ENCODE assay signal across 20 cellular contexts in the genomic region with DNA sequence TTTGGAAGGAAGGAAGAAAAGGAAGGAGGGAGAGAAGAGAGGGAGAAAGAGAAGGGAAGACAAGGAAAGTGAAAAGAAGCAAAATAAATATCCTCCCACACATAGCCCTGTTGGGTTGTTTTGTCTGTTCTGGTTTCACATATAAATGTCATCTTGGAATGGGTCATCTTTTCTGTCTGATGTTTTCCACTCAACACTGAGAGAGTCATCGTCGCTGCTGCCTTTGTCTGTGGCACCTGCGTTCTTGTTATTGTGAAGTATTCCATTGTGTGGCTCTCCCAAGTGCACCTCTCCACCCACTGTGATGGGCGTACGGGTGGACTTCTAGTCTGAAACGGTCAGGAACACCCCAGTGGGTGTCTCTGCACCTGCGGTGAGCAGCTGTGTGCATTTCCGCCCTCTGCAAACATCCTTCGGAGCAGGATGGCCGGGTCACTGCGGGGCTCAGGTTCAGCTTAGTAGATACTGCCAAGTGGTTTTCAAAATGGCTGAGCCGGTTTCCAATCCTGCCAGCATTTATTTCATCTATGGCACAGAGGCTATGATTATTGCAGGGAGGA. TPM values are rescaled to one million over a fixed set of nuclear protein-coding genes. Genes with fewer than 3 reads are reported as not detected.
A peak's percentile ranks its signal among the peaks of the same experiment; 100 is the strongest.
DNase-seq lines count a peak whose midpoint lies in the region; ATAC-seq and TF ChIP-seq lines count a peak whose summit lies in the region.
"Had no signal": no experiment of that assay in that cellular context is flagged by ENCODE, and none has a peak within 500 bp of the region (broad histone marks: within the 10 kb centered on the region; RNA-seq: fewer than 3 reads in every experiment).

No MANE protein-coding gene starts in this region.

- H3K4me1 Mint-ChIP-seq in activated CD8-positive, alpha-beta T cell treated with anti-CD3 and anti-CD28 coated beads for 36 hours (ENCODE audit: low read depth): peaks cover 10% of the 10 kb centered on the region
- H3K4me1 Mint-ChIP-seq in activated CD8-positive, alpha-beta T cell treated with anti-CD3 and anti-CD28 coated beads, Interleukin-2, amount 10 ng/mL, durations not matched to agents 7 days and 5 days (ENCODE audit: low read depth): no peaks in the 10 kb centered on the region
- H3K4me1 Mint-ChIP-seq in stimulated activated naive CD8-positive, alpha-beta T cell treated with anti-CD3 and anti-CD28 coated beads, Interleukin-15, Interleukin-2, amounts not matched to agents 100 ng/mL and 50 ng/mL, for 24 hours (ENCODE audit: low read depth): peaks cover 14% of the 10 kb centered on the region
- H3K4me1 Mint-ChIP-seq: H9, nephron had no signal

- H3K79me2 ChIP-seq in PC-3 (ENCODE audit: low read length): no peaks in the 10 kb centered on the region

- H3K36me3 ChIP-seq in PC-3 (ENCODE audit: low read depth, low read length) (no peaks in the 10 kb centered on the region), vagina (no peaks in the 10 kb centered on the region)
- H3K36me3 ChIP-seq: gastroesophageal sphincter, prostate gland, SJSA1, thyroid gland had no signal

- H3K4me3 Mint-ChIP-seq in activated CD8-positive, alpha-beta T cell treated with anti-CD3 and anti-CD28 coated beads for 36 hours: no peak overlapping the region
- H3K4me3 Mint-ChIP-seq in activated CD8-positive, alpha-beta T cell treated with anti-CD3 and anti-CD28 coated beads, Interleukin-2, amount 10 ng/mL, durations not matched to agents 7 days and 5 days: no peak overlapping the region
- H3K4me3 Mint-ChIP-seq in stimulated activated naive CD8-positive, alpha-beta T cell treated with anti-CD3 and anti-CD28 coated beads, Interleukin-15, Interleukin-2, amounts not matched to agents 100 ng/mL and 50 ng/mL, for 24 hours: peak overlapping the region; percentile 23
- H3K4me3 Mint-ChIP-seq: activated naive CD8-positive, alpha-beta T cell; H9; nephron had no signal

- no peak for ATAC-seq in activated CD8-positive, alpha-beta T cell treated with anti-CD3 and anti-CD28 coated beads for 36 hours
- ATAC-seq in activated CD8-positive, alpha-beta T cell treated with anti-CD3 and anti-CD28 coated beads, Interleukin-2, amount 10 ng/mL, durations not matched to agents 7 days and 5 days: no peak
- ATAC-seq in PC-3 (no peak), sciatic nerve (no peak)
- ATAC-seq: gastroesophageal sphincter had no signal

- H3K27ac ChIP-seq in PC-3 (ENCODE audit: low read length) (no peak overlapping the region), vagina (no peak overlapping the region)
- H3K27ac ChIP-seq: gastroesophageal sphincter, prostate gland, SJSA1, thyroid gland had no signal

- no peak overlapping the region for H3K4me3 ChIP-seq in PC-3 (ENCODE audit: low read length)
- H3K4me3 ChIP-seq in vagina: no peak overlapping the region
- H3K4me3 ChIP-seq: gastroesophageal sphincter, prostate gland, SJSA1, thyroid gland had no signal

- H3K27me3 ChIP-seq in PC-3 (ENCODE audit: low read length) (no peaks in the 10 kb centered on the region), vagina (no peaks in the 10 kb centered on the region)
- H3K27me3 ChIP-seq: SJSA1, thyroid gland had no signal

- H3K9ac ChIP-seq in PC-3 (ENCODE audit: low read length): no peak overlapping the region

- no peaks in the 10 kb centered on the region for H3K36me3 Mint-ChIP-seq in activated CD8-positive, alpha-beta T cell treated with anti-CD3 and anti-CD28 coated beads for 36 hours (ENCODE audit: low read depth)
- no peaks in the 10 kb centered on the region for H3K36me3 Mint-ChIP-seq in activated CD8-positive, alpha-beta T cell treated with anti-CD3 and anti-CD28 coated beads, Interleukin-2, amount 10 ng/mL, durations not matched to agents 7 days and 5 days (ENCODE audit: low read depth)
- H3K36me3 Mint-ChIP-seq in stimulated activated naive CD8-positive, alpha-beta T cell treated with anti-CD3 and anti-CD28 coated beads, Interleukin-15, Interleukin-2, amounts not matched to agents 100 ng/mL and 50 ng/mL, for 24 hours (ENCODE audit: low read depth): no peaks in the 10 kb centered on the region
- H3K36me3 Mint-ChIP-seq: activated naive CD8-positive, alpha-beta T cell had no signal

- no peak for TF ChIP-seq CTCF in activated CD8-positive, alpha-beta T cell treated with anti-CD3 and anti-CD28 coated beads for 36 hours (IDR thresholded peaks at IDR 0.05)
- TF ChIP-seq CTCF in PC-3 (conservative IDR thresholded peaks at IDR 0.05; ENCODE audit: low read depth, low read length) (no peak), vagina (IDR thresholded peaks at IDR 0.05) (no peak)

- no peaks in the 10 kb centered on the region for H3K9me3 Mint-ChIP-seq in activated CD8-positive, alpha-beta T cell treated with anti-CD3 and anti-CD28 coated beads for 36 hours
- H3K9me3 Mint-ChIP-seq in activated CD8-positive, alpha-beta T cell treated with anti-CD3 and anti-CD28 coated beads, Interleukin-2, amount 10 ng/mL, durations not matched to agents 7 days and 5 days (ENCODE audit: insufficient read depth): no peaks in the 10 kb centered on the region
- no peaks in the 10 kb centered on the region for H3K9me3 Mint-ChIP-seq in stimulated activated naive CD8-positive, alpha-beta T cell treated with anti-CD3 and anti-CD28 coated beads, Interleukin-15, Interleukin-2, amounts not matched to agents 100 ng/mL and 50 ng/mL, for 24 hours

- no peak overlapping the region for H2AFZ ChIP-seq in PC-3 (ENCODE audit: low read length)

- H3K9me3 ChIP-seq in PC-3 (ENCODE audit: low read length) (no peaks in the 10 kb centered on the region), vagina (no peaks in the 10 kb centered on the region)
- H3K9me3 ChIP-seq: gastroesophageal sphincter, prostate gland, SJSA1, thyroid gland had no signal

- H3K27me3 Mint-ChIP-seq in activated CD8-positive, alpha-beta T cell treated with anti-CD3 and anti-CD28 coated beads for 36 hours: peaks cover 6% of the 10 kb centered on the region
- peaks cover 2% of the 10 kb centered on the region for H3K27me3 Mint-ChIP-seq in activated CD8-positive, alpha-beta T cell treated with anti-CD3 and anti-CD28 coated beads, Interleukin-2, amount 10 ng/mL, durations not matched to agents 7 days and 5 days (ENCODE audit: low read depth)
- H3K27me3 Mint-ChIP-seq in stimulated activated naive CD8-positive, alpha-beta T cell treated with anti-CD3 and anti-CD28 coated beads, Interleukin-15, Interleukin-2, amounts not matched to agents 100 ng/mL and 50 ng/mL, for 24 hours: no peaks in the 10 kb centered on the region

- BruUV-seq in PC-3 (replicated peaks; lab: Mats Ljungman, UMichigan): no TSS peak

- peak overlapping the region; percentile 51; the same call in 1 of the 2 replicates for H3K4me2 ChIP-seq in PC-3 (ENCODE audit: low read length)

- no peak overlapping the region for H3K27ac Mint-ChIP-seq in activated CD8-positive, alpha-beta T cell treated with anti-CD3 and anti-CD28 coated beads for 36 hours
- H3K27ac Mint-ChIP-seq in activated CD8-positive, alpha-beta T cell treated with anti-CD3 and anti-CD28 coated beads, Interleukin-2, amount 10 ng/mL, durations not matched to agents 7 days and 5 days: no peak overlapping the region
- H3K27ac Mint-ChIP-seq in stimulated activated naive CD8-positive, alpha-beta T cell treated with anti-CD3 and anti-CD28 coated beads, Interleukin-15, Interleukin-2, amounts not matched to agents 100 ng/mL and 50 ng/mL, for 24 hours: peak overlapping the region; percentile 69
- H3K27ac Mint-ChIP-seq: activated naive CD8-positive, alpha-beta T cell; nephron had no signal

- POLR2A ChIA-PET in activated CD8-positive, alpha-beta T cell treated with anti-CD3 and anti-CD28 coated beads for 36 hours (lab: Charles Lee): no interaction called here
- POLR2A ChIA-PET in activated CD8-positive, alpha-beta T cell treated with anti-CD3 and anti-CD28 coated beads, Interleukin-2, amount 10 ng/mL, durations not matched to agents 7 days and 5 days (lab: Charles Lee): no interaction called here
- POLR2A ChIA-PET in PC-3 (lab: Charles Lee; ENCODE audit: unreplicated experiment): no interaction called here

- intact Hi-C loops in activated CD8-positive, alpha-beta T cell treated with anti-CD3 and anti-CD28 coated beads for 36 hours (cut with micrococcal nuclease): no loop called here
- intact Hi-C loops in PC-3 (cut with micrococcal nuclease) (no loop called here), sciatic nerve (cut with DNase I) (no loop called here), vagina (cut with DNase I) (no loop called here)

- no peaks in the 10 kb centered on the region for H3K9me2 ChIP-seq in PC-3 (replicated peaks; ENCODE audit: low read length)

- no peak for TF ChIP-seq POLR2A in vagina (IDR thresholded peaks at IDR 0.05)

- CTCF ChIA-PET in activated CD8-positive, alpha-beta T cell treated with anti-CD3 and anti-CD28 coated beads for 36 hours (lab: Charles Lee): no interaction called here
- CTCF ChIA-PET in activated CD8-positive, alpha-beta T cell treated with anti-CD3 and anti-CD28 coated beads, Interleukin-2, amount 10 ng/mL, durations not matched to agents 7 days and 5 days (lab: Charles Lee): interaction anchor here (0.6 to 1.2 kb wide), 2 partner anchors 10 to 486 kb away, joined by 3 read pairs; no protein-coding TSS in a partner anchor
- CTCF ChIA-PET in PC-3 (lab: Charles Lee): no interaction called here

- H4K20me1 ChIP-seq in PC-3 (ENCODE audit: low read length): no peaks in the 10 kb centered on the region

- H3K4me1 ChIP-seq in PC-3 (ENCODE audit: insufficient read depth, low read length): no peaks in the 10 kb centered on the region; the same call in 1 of the 2 replicates
- H3K4me1 ChIP-seq in vagina: no peaks in the 10 kb centered on the region
- H3K4me1 ChIP-seq: prostate gland, thyroid gland had no signal

- H3F3A ChIP-seq in PC-3 (ENCODE audit: low read length, unreplicated experiment): no peaks in the 10 kb centered on the region

- DNase-seq in activated CD8-positive, alpha-beta T cell treated with anti-CD3 and anti-CD28 coated beads for 36 hours: peak; percentile 30
- no peak for DNase-seq in activated CD8-positive, alpha-beta T cell treated with anti-CD3 and anti-CD28 coated beads, Interleukin-2, amount 10 ng/mL, durations not matched to agents 7 days and 5 days
- DNase-seq in NCI-H2107 (lab: John Stamatoyannopoulos, UW): peak; percentile 50
- DNase-seq in PC-3: peak; percentile 7
- no peak for DNase-seq in sciatic nerve (ENCODE audit: low spot score)
- DNase-seq in activated gamma-delta T cell treated with Interleukin-2 at 50 U/mL for 16 hours: no peak
- no peak for DNase-seq in vagina (ENCODE audit: extremely low spot score in 2 of 2)
- DNase-seq: activated CD4-positive, alpha-beta T cell treated with anti-CD3 and anti-CD28 coated beads for 1 hour; activated CD8-positive, alpha-beta memory T cell treated with anti-CD3 and anti-CD28 coated beads, Interleukin-2, amount 50 U/mL, for 48 hours; erythroblast; H9; Kasumi-1; NCI-H2171; thyroid gland had no signal

RNA-seq across cellular contexts. Expression of a gene that starts 34.5 kb away (rescaled TPM):
- 1 to 10 TPM; 5.7 to 6.1 TPM for total RNA-seq in activated CD8-positive, alpha-beta T cell treated with anti-CD3 and anti-CD28 coated beads for 36 hours
- 1 to 10 TPM; 6.8 to 7.3 TPM for total RNA-seq in activated CD8-positive, alpha-beta T cell treated with anti-CD3 and anti-CD28 coated beads, Interleukin-2, amount 10 ng/mL, durations not matched to agents 7 days and 5 days
- total RNA-seq in PC-3 (2014; rRNA removed) (13.0 and 15.8 TPM in 2 replicates), sciatic nerve (21.1 TPM), vagina (11.0 TPM)

Comparison
In these comparisons a context has a peak if more than half of its experiments do, and no peak if none do; other contexts are left out.
1. DNase-seq: peak in activated CD8-positive, alpha-beta T cell treated with anti-CD3 and anti-CD28 coated beads for 36 hours (single experiment), NCI-H2107 (single experiment) and PC-3 (single experiment); none in activated CD8-positive, alpha-beta T cell treated with anti-CD3 and anti-CD28 coated beads, Interleukin-2, amount 10 ng/mL, durations not matched to agents 7 days and 5 days (single experiment), sciatic nerve (single experiment), activated gamma-delta T cell treated with Interleukin-2 at 50 U/mL for 16 hours (single experiment) and vagina (0 of 2).